ENCODE assay signal across 26 cellular contexts in genomic region chrX:68252664-68253063, GRCh38.
"Had no signal": no experiment of that assay in that cellular context is flagged by ENCODE, and none has a peak within 500 bp of the region (broad histone marks: within the 10 kb centered on the region; RNA-seq: fewer than 3 reads in every experiment).

No MANE protein-coding gene starts in this region.

- ATAC-seq: effector memory CD8-positive, alpha-beta T cell; heart left ventricle; natural killer cell; right cardiac atrium; stimulated activated naive CD8-positive, alpha-beta T cell treated with anti-CD3 and anti-CD28 coated beads, Interleukin-15, Interleukin-2, amounts not matched to agents 100 U/mL and 50 U/mL, for 24 hours had no signal

- H3K4me1 Mint-ChIP-seq: central memory CD8-positive, alpha-beta T cell; natural killer cell; neural progenitor cell had no signal

- H3K9me3 ChIP-seq: heart left ventricle, thoracic aorta had no signal

- H3K4me1 ChIP-seq: neural progenitor cell had no signal

- H3K4me3 Mint-ChIP-seq: activated naive CD8-positive, alpha-beta T cell; central memory CD8-positive, alpha-beta T cell; effector memory CD8-positive, alpha-beta T cell; natural killer cell; neural progenitor cell; T-helper 1 cell treated with Interleukin-12 subunit alpha and Interleukin-12 subunit beta and Interleukin-4 antibody, amounts not matched to agents 30 μg/mL and 1 μg/mL, for 36 hours had no signal

- H3K4me3 ChIP-seq: heart left ventricle, neural progenitor cell, thoracic aorta had no signal

- H3K36me3 Mint-ChIP-seq: activated naive CD8-positive, alpha-beta T cell; natural killer cell; neural progenitor cell had no signal

- H3K9ac ChIP-seq: neural progenitor cell had no signal

- FAIRE-seq: bronchial epithelial cell, colon, urothelium cell line had no signal

- DNase-seq: activated CD4-positive, alpha-beta T cell treated with anti-CD3 and anti-CD28 coated beads for 4 hours; activated CD4-positive, alpha-beta T cell treated with anti-CD3 and anti-CD28 coated beads, Interleukin-2, amount 50 U/mL, for 48 hours; activated CD8-positive, alpha-beta memory T cell treated with anti-CD3 and anti-CD28 coated beads for 24 hours; activated effector memory CD4-positive, alpha-beta T cell treated with Interleukin-2 at 50 U/mL for 16 hours; activated naive CD4-positive, alpha-beta T cell treated with Interleukin-2 at 50 U/mL for 16 hours; anterior cingulate cortex; effector memory CD8-positive, alpha-beta T cell; foreskin fibroblast; heart left ventricle; mesenchymal stem cell; natural killer cell; occipital lobe; right cardiac atrium; stimulated activated CD4-positive, alpha-beta T cell treated with anti-CD3 and anti-CD28 coated beads, Interleukin-15, amount 100 ng/mL, for 24 hours; stimulated activated CD4-positive, alpha-beta T cell treated with anti-CD3 and anti-CD28 coated beads, Interleukin-2, amount 100 ng/mL, for 24 hours; stimulated activated naive CD8-positive, alpha-beta T cell treated with anti-CD3 and anti-CD28 coated beads, Interleukin-15, Interleukin-2, amounts not matched to agents 100 U/mL and 50 U/mL, for 24 hours; T-helper 9 cell; trophoblast cell had no signal

- H3K27ac ChIP-seq: heart left ventricle, neural progenitor cell, thoracic aorta had no signal

- H3K9me3 Mint-ChIP-seq: central memory CD8-positive, alpha-beta T cell; effector memory CD8-positive, alpha-beta T cell; natural killer cell; neural progenitor cell; T-helper 1 cell treated with Interleukin-12 subunit alpha and Interleukin-12 subunit beta and Interleukin-4 antibody, amounts not matched to agents 30 μg/mL and 1 μg/mL, for 36 hours had no signal

- H3K27ac Mint-ChIP-seq: activated naive CD8-positive, alpha-beta T cell; effector memory CD8-positive, alpha-beta T cell; natural killer cell; neural progenitor cell; T-helper 1 cell treated with Interleukin-12 subunit alpha and Interleukin-12 subunit beta and Interleukin-4 antibody, amounts not matched to agents 30 μg/mL and 1 μg/mL, for 36 hours had no signal

- H3K36me3 ChIP-seq: heart left ventricle, neural progenitor cell, thoracic aorta had no signal

- H3K4me2 ChIP-seq: neural progenitor cell had no signal

- H3K27me3 ChIP-seq: heart left ventricle, neural progenitor cell had no signal

- H2AFZ ChIP-seq: neural progenitor cell had no signal

- H3K27me3 Mint-ChIP-seq: activated naive CD8-positive, alpha-beta T cell; central memory CD8-positive, alpha-beta T cell; effector memory CD8-positive, alpha-beta T cell had no signal
